In genomic region chr4:5954056-5954760, GRCh38 we compare ENCODE assay signal across 20 cellular contexts.
"Had no signal": no experiment of that assay in that cellular context is flagged by ENCODE, and none has a peak within 500 bp of the region (broad histone marks: within the 10 kb centered on the region; RNA-seq: fewer than 3 reads in every experiment).

No MANE protein-coding gene starts in this region.

- ATAC-seq: activated CD8-positive, alpha-beta T cell treated with anti-CD3 and anti-CD28 coated beads, Interleukin-2, amount 10 ng/mL, durations not matched to agents 7 days and 5 days; body of pancreas; left ventricle myocardium superior had no signal

- H3K27ac ChIP-seq: ovary, skin epidermis, tibial artery, uterus had no signal

- DNase-seq: activated CD4-positive, alpha-beta T cell treated with anti-CD3 and anti-CD28 coated beads, Interleukin-2, amount 10 ng/mL, durations not matched to agents 24 days and 14 days; activated CD4-positive, CD25-positive, alpha-beta regulatory T cell; activated CD8-positive, alpha-beta memory T cell treated with anti-CD3 and anti-CD28 coated beads, Interleukin-2, amount 50 U/mL, for 4 hours; activated CD8-positive, alpha-beta T cell treated with anti-CD3 and anti-CD28 coated beads, Interleukin-2, amount 10 ng/mL, durations not matched to agents 7 days and 5 days; activated gamma-delta T cell treated with Interleukin-2 at 50 U/mL for 16 hours; activated T-cell treated with anti-CD3 and anti-CD28 coated beads, Interleukin-2, amount 50 U/mL, for 48 hours; amygdala; body of pancreas; caudate nucleus; effector CD4-positive, alpha-beta T cell; foreskin fibroblast; hypothalamus; left ventricle myocardium superior; ovary; stimulated activated CD4-positive, alpha-beta T cell treated with anti-CD3 and anti-CD28 coated beads, Interleukin-4, amount 100 ng/mL, for 24 hours; stimulated activated naive CD4-positive, alpha-beta T cell; tibial artery; uterus had no signal

- H3K4me3 ChIP-seq: body of pancreas, ovary, skin epidermis, tibial artery, uterus had no signal

- FAIRE-seq: colon had no signal

- H3K9me3 ChIP-seq: body of pancreas, ovary, tibial artery, uterus had no signal

- H3K4me1 ChIP-seq: uterus had no signal

- H3K27me3 ChIP-seq: body of pancreas, ovary, uterus had no signal

- H3K36me3 ChIP-seq: ovary, tibial artery, uterus had no signal
